In the genomic region with DNA sequence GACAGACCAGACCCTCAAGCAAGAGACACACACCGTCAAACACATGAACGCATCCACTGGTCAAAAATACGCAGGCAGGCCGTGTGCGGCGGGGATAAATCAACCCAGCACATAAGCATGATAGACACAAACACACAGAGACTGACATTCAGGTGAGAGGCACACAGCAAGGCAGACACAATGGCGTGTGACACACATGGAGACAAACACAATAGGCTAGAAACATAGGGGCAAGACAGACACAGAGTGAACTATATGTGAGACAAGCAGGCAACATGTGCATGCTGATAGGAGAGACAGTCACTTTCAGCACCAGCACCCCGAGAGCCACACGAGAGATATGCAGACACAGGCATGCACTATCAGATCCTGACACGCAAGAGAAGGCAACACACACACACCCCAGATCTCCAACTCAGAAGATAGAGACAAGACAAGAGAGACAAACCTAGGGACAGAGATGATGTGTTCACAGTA, we compare ENCODE assay signal across 9 cellular contexts. TPM values are rescaled to one million over a fixed set of nuclear protein-coding genes. Genes with fewer than 3 reads are reported as not detected.
DNase-seq lines count a peak whose midpoint lies in the region; ATAC-seq and TF ChIP-seq lines count a peak whose summit lies in the region.
"Had no signal": no experiment of that assay in that cellular context is flagged by ENCODE, and none has a peak within 500 bp of the region (broad histone marks: within the 10 kb centered on the region; RNA-seq: fewer than 3 reads in every experiment).

No MANE protein-coding gene starts in this region.

- H3K4me1 Mint-ChIP-seq in activated T-helper 17 cell treated with anti-CD3 and anti-CD28 coated beads, Interleukin-2, amount 50 U/mL, for 72 hours = peaks cover 4% of the 10 kb centered on the region

- TF ChIP-seq EP300 in transverse colon (IDR thresholded peaks at IDR 0.05; ENCODE audit: low read depth) = no peak

- in situ Hi-C loops in transverse colon (cut with MboI; ENCODE audit: low pct_ligation_motif_present in 1 of 4, low pct_unique_long_range_greater_than_20kb in 1 of 4, low sequenced_read_pairs in 3 of 4) = no loop called here

- H3K9me3 ChIP-seq in heart left ventricle = no peaks in the 10 kb centered on the region
- no peaks in the 10 kb centered on the region for H3K9me3 ChIP-seq in liver (ENCODE audit: control insufficient read depth in 4 of 4, low read length in 3 of 4)
- H3K9me3 ChIP-seq in transverse colon = no peaks in the 10 kb centered on the region

- TF ChIP-seq POLR2A in heart left ventricle (IDR thresholded peaks at IDR 0.05) (no peak), transverse colon (IDR thresholded peaks at IDR 0.05) (no peak)

- H3K27ac ChIP-seq in heart left ventricle = peak overlapping the region; percentile 92 to 100 (median 99)
- peak overlapping the region; percentile 67 to 86 for H3K27ac ChIP-seq in liver (ENCODE audit: low read depth in 1 of 2, low read length in 2 of 2)
- peak overlapping the region; percentile 97 to 99 (median 98) for H3K27ac ChIP-seq in transverse colon

- intact Hi-C loops in heart left ventricle (cut with DNase I) = loop anchor here in 1 of 10 donors (10.0 kb wide), 1 partner anchor 370 kb away; the partner anchor contains the start of genes IER2 and STX10
- intact Hi-C loops in left cardiac atrium (cut with DNase I) = no loop called here
- intact Hi-C loops in transverse colon (cut with DNase I; ENCODE audit: low total_unique reads) = loop anchor here (10.0 kb wide), 1 partner anchor 370 kb away; the partner anchor contains the start of genes IER2 and STX10

- H3K9ac ChIP-seq in liver (ENCODE audit: low read depth in 1 of 2, low read length in 2 of 2) = no peak overlapping the region

- H3K4me1 ChIP-seq in heart left ventricle (peaks cover 7 to 90% (median 66%) of the 10 kb centered on the region in 12 donors), liver (ENCODE audit: control insufficient read depth in 4 of 4, insufficient read depth in 4 of 4, low read length in 3 of 4) (peaks cover 12 to 45% (median 26%) of the 10 kb centered on the region in 4 donors), transverse colon (peaks cover 46 to 81% (median 74%) of the 10 kb centered on the region in 4 donors)

- TF ChIP-seq CTCF in heart left ventricle (IDR thresholded peaks at IDR 0.05) (no peak), liver (IDR thresholded peaks at IDR 0.05; ENCODE audit: low read depth, low read length, missing input control) (no peak), transverse colon (IDR thresholded peaks at IDR 0.05) (no peak)

- no peak overlapping the region for H3K4me3 Mint-ChIP-seq in activated T-helper 17 cell treated with anti-CD3 and anti-CD28 coated beads, Interleukin-2, amount 50 U/mL, for 72 hours

- peaks cover 14% of the 10 kb centered on the region for H3K36me3 Mint-ChIP-seq in activated T-helper 17 cell treated with anti-CD3 and anti-CD28 coated beads, Interleukin-2, amount 50 U/mL, for 72 hours (ENCODE audit: low read depth)

- no peak for TF ChIP-seq RAD21 in liver (IDR thresholded peaks at IDR 0.05)

- 45 to 53% (median 49%) methylated on average over 10 of the region's 10 CpGs for WGBS in heart left ventricle, 4 donors
- 71% methylated on average over 10 of the region's 10 CpGs for WGBS in liver
- WGBS in transverse colon (ENCODE audit: low coverage in 1 of 2), 2 donors = 43% methylated on average over 10 of the region's 10 CpGs; no CpG with 5 or more reads in 1 of the 2 donors

- DNase-seq in heart left ventricle (no peak), left cardiac atrium (no peak), transverse colon (no peak), D341Med (ENCODE audit: low spot score) (no peak)

- peak overlapping the region in 3 of 12 donors; percentile 18 to 58 (median 20) for H3K4me3 ChIP-seq in heart left ventricle
- H3K4me3 ChIP-seq in liver (ENCODE audit: low read depth in 1 of 3, low read length in 3 of 3) = no peak overlapping the region
- H3K4me3 ChIP-seq in transverse colon = no peak overlapping the region

- H3K27me3 Mint-ChIP-seq in activated T-helper 17 cell treated with anti-CD3 and anti-CD28 coated beads, Interleukin-2, amount 50 U/mL, for 72 hours = no peaks in the 10 kb centered on the region

- ATAC-seq in heart left ventricle (no peak), left cardiac atrium (no peak), HG03039 (IDR thresholded peaks at IDR 0.05; ENCODE audit: unreplicated experiment) (no peak), HG02981 (IDR thresholded peaks at IDR 0.05; ENCODE audit: unreplicated experiment) (no peak)
- ATAC-seq in activated T-helper 17 cell treated with anti-CD3 and anti-CD28 coated beads, Interleukin-2, amount 50 U/mL, for 72 hours (replicated peaks) = peak; percentile 6

- no peak overlapping the region for H3K27ac Mint-ChIP-seq in activated T-helper 17 cell treated with anti-CD3 and anti-CD28 coated beads, Interleukin-2, amount 50 U/mL, for 72 hours

- H3K9me3 Mint-ChIP-seq in activated T-helper 17 cell treated with anti-CD3 and anti-CD28 coated beads, Interleukin-2, amount 50 U/mL, for 72 hours = no peaks in the 10 kb centered on the region

- H3K36me3 ChIP-seq in heart left ventricle = no peaks in the 10 kb centered on the region
- H3K36me3 ChIP-seq in liver (ENCODE audit: control insufficient read depth in 4 of 4, insufficient read depth in 3 of 4, low read depth in 1 of 4, low read length in 3 of 4) = no peaks in the 10 kb centered on the region
- no peaks in the 10 kb centered on the region for H3K36me3 ChIP-seq in transverse colon

- H3K27me3 ChIP-seq in heart left ventricle = no peaks in the 10 kb centered on the region
- no peaks in the 10 kb centered on the region for H3K27me3 ChIP-seq in liver (ENCODE audit: control insufficient read depth in 4 of 4, insufficient read depth in 4 of 4, low read length in 3 of 4)
- H3K27me3 ChIP-seq in transverse colon = no peaks in the 10 kb centered on the region

TF ChIP-seq in liver, 16 proteins besides CTCF, POLR2A, EP300 and RAD21:
- TF ChIP-seq FOXA1 (IDR thresholded peaks at IDR 0.05) (no peak), RXRA (IDR thresholded peaks at IDR 0.05) (no peak), GABPA (IDR thresholded peaks at IDR 0.05 in 1 of 2, conservative IDR thresholded peaks at IDR 0.05 in 1 of 2) (no peak)
- TF ChIP-seq, protein P1, sequence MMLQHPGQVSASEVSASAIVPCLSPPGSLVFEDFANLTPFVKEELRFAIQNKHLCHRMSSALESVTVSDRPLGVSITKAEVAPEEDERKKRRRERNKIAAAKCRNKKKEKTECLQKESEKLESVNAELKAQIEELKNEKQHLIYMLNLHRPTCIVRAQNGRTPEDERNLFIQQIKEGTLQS (IDR thresholded peaks at IDR 0.05) = no peak

RNA-seq across cellular contexts. Expression of gene JUNB, which starts 6.9 kb away (rescaled TPM):
- total RNA-seq in heart left ventricle = 100 to 1,000 TPM in 4 of 9 donors, 10 to 100 TPM in 5; 19.6 to 205 (median 67.6) TPM
- 10 to 100 TPM; 29.6 to 52.9 TPM for polyA plus RNA-seq in heart left ventricle
- total RNA-seq in left cardiac atrium = 100 to 1,000 TPM in 1 of 2 donors, 10 to 100 TPM in 1; 46.6 to 216 TPM
- total RNA-seq in activated T-helper 17 cell treated with anti-CD3 and anti-CD28 coated beads, Interleukin-2, amount 50 U/mL, for 72 hours = 100 to 1,000 TPM; 328 to 586 TPM
- 10 to 100 TPM; 68.6 to 79.2 TPM for total RNA-seq in liver
- polyA plus RNA-seq in liver = 10 to 100 TPM; 32.7 to 44.6 TPM
- total RNA-seq in transverse colon = 100 to 1,000 TPM; 386 to 857 (median 664) TPM

RNA-seq across cellular contexts. Expression of gene HOOK2, which starts 9.1 kb away (rescaled TPM):
- total RNA-seq in heart left ventricle = 10 to 100 TPM; 45.5 to 90.1 (median 62.6) TPM
- 10 to 100 TPM; 29.9 to 83.5 TPM for polyA plus RNA-seq in heart left ventricle
- total RNA-seq in left cardiac atrium = 10 to 100 TPM; 16.8 to 28.8 TPM
- 10 to 100 TPM; 22.5 to 44.4 TPM for total RNA-seq in activated T-helper 17 cell treated with anti-CD3 and anti-CD28 coated beads, Interleukin-2, amount 50 U/mL, for 72 hours
- 10 to 100 TPM; 11.3 to 36.4 TPM for total RNA-seq in liver
- polyA plus RNA-seq in liver = 10 to 100 TPM; 12.9 to 17.0 TPM
- 100 to 1,000 TPM; 138 to 387 (median 215) TPM for total RNA-seq in transverse colon

RNA-seq across cellular contexts. Expression of gene PRDX2, which starts 17.2 kb away (rescaled TPM):
- total RNA-seq in heart left ventricle (1,000 to 10,000 TPM in 2 of 9 donors, 100 to 1,000 TPM in 7; 435 to 1,432 (median 684) TPM), left cardiac atrium (100 to 1,000 TPM; 525 to 629 TPM), liver (1,000 to 10,000 TPM in 1 of 2 donors, 100 to 1,000 TPM in 1; 222 to 1,737 TPM), transverse colon (100 to 1,000 TPM; 172 to 357 (median 198) TPM)
- polyA plus RNA-seq in heart left ventricle (100 to 1,000 TPM; 544 to 645 TPM), liver (100 to 1,000 TPM; 265 to 301 TPM)
- 100 to 1,000 TPM; 307 to 415 TPM for total RNA-seq in activated T-helper 17 cell treated with anti-CD3 and anti-CD28 coated beads, Interleukin-2, amount 50 U/mL, for 72 hours

RNA-seq across cellular contexts. Expression of gene THSD8, which starts 17.4 kb away (rescaled TPM):
- total RNA-seq in heart left ventricle (1 to 10 TPM in 7 of 9 donors, not detected in 2; 1.2 to 6.8 (median 2.2) TPM), left cardiac atrium (1 to 10 TPM; 1.8 to 3.2 TPM), liver (under 1 TPM in 1 of 2 donors, not detected in 1; 0.33 TPM), transverse colon (1 to 10 TPM in 1 of 4 donors, not detected in 3; 1.6 TPM)
- polyA plus RNA-seq in heart left ventricle (1 to 10 TPM in 1 of 2 donors, under 1 TPM in 1; 0.35 to 3.2 TPM), liver (under 1 TPM; 0.22 to 0.35 TPM)
- 10 to 100 TPM; 25.5 to 32.7 TPM for total RNA-seq in activated T-helper 17 cell treated with anti-CD3 and anti-CD28 coated beads, Interleukin-2, amount 50 U/mL, for 72 hours
- total RNA-seq: M059J had no signal

RNA-seq across cellular contexts. Expression of gene RNASEH2A, which starts 22.0 kb away (rescaled TPM):
- 1 to 10 TPM in 8 of 9 donors, under 1 TPM in 1; 0.63 to 7.6 (median 4.0) TPM for total RNA-seq in heart left ventricle
- 1 to 10 TPM; 1.3 to 8.6 TPM for polyA plus RNA-seq in heart left ventricle
- 1 to 10 TPM; 5.6 to 8.1 TPM for total RNA-seq in left cardiac atrium
- 10 to 100 TPM; 30.1 to 53.5 TPM for total RNA-seq in activated T-helper 17 cell treated with anti-CD3 and anti-CD28 coated beads, Interleukin-2, amount 50 U/mL, for 72 hours
- 10 to 100 TPM in 1 of 2 donors, 1 to 10 TPM in 1; 1.8 to 17.5 TPM for total RNA-seq in liver
- polyA plus RNA-seq in liver = 1 to 10 TPM; 2.3 to 4.6 TPM
- 10 to 100 TPM in 1 of 4 donors, 1 to 10 TPM in 2, not detected in 1; 2.7 to 17.5 (median 4.0) TPM for total RNA-seq in transverse colon
